ENCODE assay signal across 22 cellular contexts in the genomic region with DNA sequence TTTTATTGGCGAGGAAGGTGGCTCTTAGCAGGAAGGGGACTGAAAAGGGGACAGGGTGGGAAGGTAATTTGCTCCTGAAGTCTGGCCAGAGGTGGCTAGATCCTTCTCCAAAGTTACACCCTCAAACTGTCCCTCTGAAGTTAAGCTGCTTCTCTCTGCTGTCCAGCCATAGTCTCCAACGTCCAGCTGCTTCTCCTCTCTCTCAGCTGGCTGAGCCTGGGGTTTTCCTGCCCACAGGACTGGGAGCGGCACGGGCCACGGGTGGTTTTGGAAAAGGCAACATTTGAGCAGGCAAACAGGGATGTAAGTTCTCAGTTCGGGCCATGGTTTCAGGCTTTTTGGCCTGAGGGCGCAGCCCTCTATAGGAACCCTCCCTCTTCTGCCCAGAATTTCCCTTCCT.
"Had no signal": no experiment of that assay in that cellular context is flagged by ENCODE, and none has a peak within 500 bp of the region (broad histone marks: within the 10 kb centered on the region; RNA-seq: fewer than 3 reads in every experiment).

No MANE protein-coding gene starts in this region.

- H3K9me3 ChIP-seq: colonic mucosa, heart left ventricle, pancreas, right lobe of liver, testis, tibial artery had no signal

- H3K4me2 ChIP-seq: hepatocyte had no signal

- H3K27ac ChIP-seq: colonic mucosa, epithelial cell of prostate, heart left ventricle, hepatocyte, pancreas, right lobe of liver, testis, tibial artery had no signal

- H3K36me3 ChIP-seq: colonic mucosa, heart left ventricle, pancreas, right lobe of liver, tibial artery had no signal

- H3K27me3 ChIP-seq: colonic mucosa, heart left ventricle, hepatocyte, pancreas, right lobe of liver, testis, tibial artery had no signal

- H3K79me2 ChIP-seq: hepatocyte had no signal

- H3K4me1 ChIP-seq: colonic mucosa, heart left ventricle, pancreas, right lobe of liver, testis had no signal

- H3K4me3 ChIP-seq: colonic mucosa, heart left ventricle, hepatocyte, pancreas, right lobe of liver, tibial artery had no signal

- H2AFZ ChIP-seq: hepatocyte had no signal

- ATAC-seq: esophagus mucosa; left lobe of liver; natural killer cell; pancreas; right lobe of liver; stimulated activated memory B cell treated with anti-CD40 and anti-IgM and Interleukin-4, amounts not matched to agents 10 μg/mL and 1 μg/mL and 100 μg/mL, for 72 hours; stimulated activated naive CD8-positive, alpha-beta T cell treated with anti-CD3 and anti-CD28 coated beads, Interleukin-15, Interleukin-2, amounts not matched to agents 100 U/mL and 50 U/mL, for 24 hours had no signal

- DNase-seq: colonic mucosa; effector CD8-positive, alpha-beta T cell; endodermal cell; kidney; mesenchymal stem cell; midbrain; natural killer cell; occipital lobe; pancreas; retina; right lobe of liver; stimulated activated CD4-positive, alpha-beta T cell treated with anti-CD3 and anti-CD28 coated beads, Interleukin-4, amount 100 ng/mL, for 4 hours; stimulated activated naive CD8-positive, alpha-beta T cell treated with anti-CD3 and anti-CD28 coated beads, Interleukin-15, Interleukin-2, amounts not matched to agents 100 U/mL and 50 U/mL, for 24 hours; substantia nigra; testis; tibial artery had no signal
